In genomic region chr4:7956306-7957112, GRCh38 we compare ENCODE assay signal across 13 cellular contexts. TPM values are rescaled to one million over a fixed set of nuclear protein-coding genes. Genes with fewer than 3 reads are reported as not detected.
DNase-seq lines count a peak whose midpoint lies in the region; ATAC-seq and TF ChIP-seq lines count a peak whose summit lies in the region.
"Had no signal": no experiment of that assay in that cellular context is flagged by ENCODE, and none has a peak within 500 bp of the region (broad histone marks: within the 10 kb centered on the region; RNA-seq: fewer than 3 reads in every experiment).

No MANE protein-coding gene starts in this region.

- no peaks in the 10 kb centered on the region for H3K36me3 Mint-ChIP-seq in GM23338 (ENCODE audit: low read depth)

- no peak overlapping the region for H3K4me3 Mint-ChIP-seq in GM23338

- no peaks in the 10 kb centered on the region for H4K20me1 ChIP-seq in GM23338 (replicated peaks; ENCODE audit: insufficient read depth)

- H3K9me2 ChIP-seq in GM23338 (ENCODE audit: insufficient read depth), result no peaks in the 10 kb centered on the region

- H3K36me3 ChIP-seq in mucosa of descending colon (ENCODE audit: low read depth), result no peaks in the 10 kb centered on the region
- H3K36me3 ChIP-seq in GM23338 (ENCODE audit: insufficient read depth), result no peaks in the 10 kb centered on the region
- H3K36me3 ChIP-seq: BLaER1, cardiac muscle cell had no signal

- peaks cover 21% of the 10 kb centered on the region for H3K4me1 Mint-ChIP-seq in GM23338

- peaks cover 3% of the 10 kb centered on the region; the same call in 1 of the 3 replicates for H3K9me3 Mint-ChIP-seq in GM23338

- H3K4me3 ChIP-seq in mucosa of descending colon (no peak overlapping the region), GM23338 (no peak overlapping the region)
- H3K4me3 ChIP-seq: BLaER1, cardiac muscle cell, GM12878 had no signal

- no peak overlapping the region for H3K27ac ChIP-seq in GM23338 (ENCODE audit: low read depth)
- H3K27ac ChIP-seq: BLaER1 had no signal

- H2AFZ ChIP-seq in GM23338, result no peak overlapping the region

- TF ChIP-seq CTCF in mucosa of descending colon (IDR thresholded peaks at IDR 0.05), result no peak
- TF ChIP-seq CTCF in GM23338 (conservative IDR thresholded peaks at IDR 0.05; ENCODE audit: low read depth in 2 of 2), result no peak

- H3K79me2 ChIP-seq in GM23338 (replicated peaks; ENCODE audit: insufficient read depth), result no peaks in the 10 kb centered on the region

- DNase-seq in AG08395 (ENCODE audit: low spot score) (peak; percentile 78), RPMI7951 (ENCODE audit: low read depth) (peak; percentile 100), fibroblast of gingiva (ENCODE audit: low read depth) (peak; percentile 60), mucosa of descending colon (no peak), Kasumi-1 (lab: John Stamatoyannopoulos, UW) (no peak), GM23338 (ENCODE audit: low spot score) (no peak)
- DNase-seq: NCI-H1092 treated with DMSO at 0.1 percent for 48 hours, SHP77 treated with DMSO at 0.1 percent for 48 hours had no signal

- H3K27ac Mint-ChIP-seq in GM23338, result no peak overlapping the region

- no peak overlapping the region for H3K4me2 ChIP-seq in GM23338
- H3K4me2 ChIP-seq: BLaER1 had no signal

- no peaks in the 10 kb centered on the region for H3K27me3 ChIP-seq in GM23338 (ENCODE audit: insufficient read depth)
- H3K27me3 ChIP-seq: BLaER1, cardiac muscle cell had no signal

- intact Hi-C loops in mucosa of descending colon (cut with DNase I, micrococcal nuclease), result no loop called here

- H3K4me1 ChIP-seq in mucosa of descending colon (ENCODE audit: low read depth), result peaks cover 11% of the 10 kb centered on the region
- H3K4me1 ChIP-seq in GM23338 (ENCODE audit: insufficient read depth), result peaks cover 17% of the 10 kb centered on the region

- ATAC-seq in mucosa of descending colon, result peak; percentile 56
- no peak for ATAC-seq in GM19463 (IDR thresholded peaks at IDR 0.05; ENCODE audit: unreplicated experiment)
- no peak for ATAC-seq in GM18909 (IDR thresholded peaks at IDR 0.05; ENCODE audit: poor library complexity, unreplicated experiment)
- no peak for ATAC-seq in GM23338
- ATAC-seq: GM12878 had no signal

- 0 out of 2 replicates have a peak, but pooled peaks cover 6% of the 10 kb centered on the region for H3F3A ChIP-seq in GM23338 (replicated peaks; ENCODE audit: low read depth)

- H3K27me3 Mint-ChIP-seq in GM23338 (ENCODE audit: insufficient read depth, low read depth, poor library complexity), result no peaks in the 10 kb centered on the region

- H3K9me3 ChIP-seq in mucosa of descending colon, result peaks cover 2% of the 10 kb centered on the region

TF ChIP-seq in GM23338, 12 proteins besides CTCF, POLR2A, EP300 and RAD21:
- TF ChIP-seq, protein P1, sequence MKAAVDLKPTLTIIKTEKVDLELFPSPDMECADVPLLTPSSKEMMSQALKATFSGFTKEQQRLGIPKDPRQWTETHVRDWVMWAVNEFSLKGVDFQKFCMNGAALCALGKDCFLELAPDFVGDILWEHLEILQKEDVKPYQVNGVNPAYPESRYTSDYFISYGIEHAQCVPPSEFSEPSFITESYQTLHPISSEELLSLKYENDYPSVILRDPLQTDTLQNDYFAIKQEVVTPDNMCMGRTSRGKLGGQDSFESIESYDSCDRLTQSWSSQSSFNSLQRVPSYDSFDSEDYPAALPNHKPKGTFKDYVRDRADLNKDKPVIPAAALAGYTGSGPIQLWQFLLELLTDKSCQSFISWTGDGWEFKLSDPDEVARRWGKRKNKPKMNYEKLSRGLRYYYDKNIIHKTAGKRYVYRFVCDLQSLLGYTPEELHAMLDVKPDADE (IDR thresholded peaks at IDR 0.05), result no peak
- no peak for TF ChIP-seq STAT1 (IDR thresholded peaks at IDR 0.05; ENCODE audit: unreplicated experiment)
- TF ChIP-seq JUNB (IDR thresholded peaks at IDR 0.05; ENCODE audit: unreplicated experiment), result no peak

RNA-seq across cellular contexts. Expression of gene AFAP1, which starts 16.8 kb away (rescaled TPM):
- total RNA-seq in RPMI7951 (2014; rRNA removed; shearing (Covaris generic)), result 31.4 and 33.0 TPM in 2 replicates
- total RNA-seq in mucosa of descending colon, result 10 to 100 TPM; 31.4 to 59.1 (median 37.1) TPM
- 21.5 and 25.9 TPM in 2 replicates for total RNA-seq in GM23338 (2014; rRNA removed; shearing (Covaris generic))
- polyA plus RNA-seq in GM23338 (2016; fragmentation: Nextera tagmentation; extraction: Ambion mirVana), result 5.4 and 6.5 TPM in 2 replicates

Comparison
In these comparisons a context has a peak if more than half of its experiments do, and no peak if none do; other contexts are left out.
1. DNase-seq: peak in AG08395 (single experiment), RPMI7951 (single experiment) and fibroblast of gingiva (single experiment); none in mucosa of descending colon (0 of 3), Kasumi-1 (0 of 2) and GM23338 (single experiment).